Comparison of ENCODE assay signal across 8 cellular contexts in genomic region chr9:15295761-15296405, GRCh38. TPM values are rescaled to one million over a fixed set of nuclear protein-coding genes. Genes with fewer than 3 reads are reported as not detected.
DNase-seq lines count a peak whose midpoint lies in the region; ATAC-seq, FAIRE-seq and TF ChIP-seq lines count a peak whose summit lies in the region.

No MANE protein-coding gene starts in this region.

- H2AFZ ChIP-seq in hepatocyte = peak overlapping the region; percentile 29

- H3K27ac Mint-ChIP-seq in activated naive CD4-positive, alpha-beta T cell treated with anti-CD3 and anti-CD28 coated beads for 36 hours = peak overlapping the region; percentile 95
- peak overlapping the region; percentile 98 for H3K27ac Mint-ChIP-seq in activated naive CD8-positive, alpha-beta T cell treated with anti-CD3 and anti-CD28 coated beads, Interleukin-2, amount 10 ng/mL, durations not matched to agents 7 days and 5 days
- peak overlapping the region; percentile 77 for H3K27ac Mint-ChIP-seq in stimulated activated memory B cell treated with anti-CD40 and anti-IgM and Interleukin-4, amounts not matched to agents 10 μg/mL and 1 μg/mL and 100 μg/mL, for 72 hours

- H3K4me2 ChIP-seq in hepatocyte = peak overlapping the region; percentile 68

- intact Hi-C loops in activated naive CD4-positive, alpha-beta T cell treated with anti-CD3 and anti-CD28 coated beads for 36 hours (cut with micrococcal nuclease) = loop anchor here (1.0 to 10.0 kb wide), 5 partner anchors 18 to 971 kb away; partner anchors contain the start of gene ZDHHC21

- H3K9me3 Mint-ChIP-seq in activated naive CD4-positive, alpha-beta T cell treated with anti-CD3 and anti-CD28 coated beads for 36 hours = peaks cover 16% of the 10 kb centered on the region
- peaks cover 1% of the 10 kb centered on the region for H3K9me3 Mint-ChIP-seq in activated naive CD8-positive, alpha-beta T cell treated with anti-CD3 and anti-CD28 coated beads, Interleukin-2, amount 10 ng/mL, durations not matched to agents 7 days and 5 days
- peaks cover 5% of the 10 kb centered on the region for H3K9me3 Mint-ChIP-seq in stimulated activated memory B cell treated with anti-CD40 and anti-IgM and Interleukin-4, amounts not matched to agents 10 μg/mL and 1 μg/mL and 100 μg/mL, for 72 hours

- no peak for FAIRE-seq in HTR-8/SVneo (lab: Jason Lieb, UNC)

- ATAC-seq in activated naive CD8-positive, alpha-beta T cell treated with anti-CD3 and anti-CD28 coated beads, Interleukin-2, amount 10 ng/mL, durations not matched to agents 7 days and 5 days (ENCODE audit: low read depth) = peak; percentile 32
- ATAC-seq in stimulated activated memory B cell treated with anti-CD40 and anti-IgM and Interleukin-4, amounts not matched to agents 10 μg/mL and 1 μg/mL and 100 μg/mL, for 72 hours = peak; percentile 62
- ATAC-seq in GM21367 (IDR thresholded peaks at IDR 0.05; ENCODE audit: unreplicated experiment) = no peak

- no peaks in the 10 kb centered on the region for H3K36me3 ChIP-seq in hepatocyte (replicated peaks; ENCODE audit: insufficient read depth, low read depth)

- peaks cover 53% of the 10 kb centered on the region for H3K79me2 ChIP-seq in hepatocyte

- H3K4me3 ChIP-seq in hepatocyte = no peak overlapping the region

- H3K27me3 ChIP-seq in hepatocyte = no peaks in the 10 kb centered on the region

- no peak for TF ChIP-seq CTCF in hepatocyte (IDR thresholded peaks at IDR 0.05; ENCODE audit: poor library complexity)

- no peaks in the 10 kb centered on the region for H3K27me3 Mint-ChIP-seq in activated naive CD4-positive, alpha-beta T cell treated with anti-CD3 and anti-CD28 coated beads for 36 hours (ENCODE audit: low read depth)
- no peaks in the 10 kb centered on the region for H3K27me3 Mint-ChIP-seq in activated naive CD8-positive, alpha-beta T cell treated with anti-CD3 and anti-CD28 coated beads, Interleukin-2, amount 10 ng/mL, durations not matched to agents 7 days and 5 days
- no peaks in the 10 kb centered on the region for H3K27me3 Mint-ChIP-seq in stimulated activated memory B cell treated with anti-CD40 and anti-IgM and Interleukin-4, amounts not matched to agents 10 μg/mL and 1 μg/mL and 100 μg/mL, for 72 hours

- CTCF ChIA-PET in activated naive CD4-positive, alpha-beta T cell treated with anti-CD3 and anti-CD28 coated beads for 36 hours (lab: Charles Lee) = interaction anchor here (0.6 kb wide), 1 partner anchor 41 kb away, joined by 4 read pairs; no protein-coding TSS in a partner anchor

- peaks cover 36% of the 10 kb centered on the region for H3K36me3 Mint-ChIP-seq in activated naive CD4-positive, alpha-beta T cell treated with anti-CD3 and anti-CD28 coated beads for 36 hours (ENCODE audit: low read depth)
- H3K36me3 Mint-ChIP-seq in activated naive CD8-positive, alpha-beta T cell treated with anti-CD3 and anti-CD28 coated beads, Interleukin-2, amount 10 ng/mL, durations not matched to agents 7 days and 5 days = peaks cover 34% of the 10 kb centered on the region
- H3K36me3 Mint-ChIP-seq in stimulated activated memory B cell treated with anti-CD40 and anti-IgM and Interleukin-4, amounts not matched to agents 10 μg/mL and 1 μg/mL and 100 μg/mL, for 72 hours = peaks cover 11% of the 10 kb centered on the region

- H3K4me1 Mint-ChIP-seq in activated naive CD4-positive, alpha-beta T cell treated with anti-CD3 and anti-CD28 coated beads for 36 hours (ENCODE audit: low read depth) = peaks cover 86% of the 10 kb centered on the region
- H3K4me1 Mint-ChIP-seq in activated naive CD8-positive, alpha-beta T cell treated with anti-CD3 and anti-CD28 coated beads, Interleukin-2, amount 10 ng/mL, durations not matched to agents 7 days and 5 days = peaks cover 69% of the 10 kb centered on the region
- peaks cover 26% of the 10 kb centered on the region for H3K4me1 Mint-ChIP-seq in stimulated activated memory B cell treated with anti-CD40 and anti-IgM and Interleukin-4, amounts not matched to agents 10 μg/mL and 1 μg/mL and 100 μg/mL, for 72 hours

- 37% methylated on average over 4 of the region's 4 CpGs for WGBS in hepatocyte (ENCODE audit: low lambda C conversion rate, missing lambda C conversion rate)

- no peaks in the 10 kb centered on the region for H3K9me3 ChIP-seq in hepatocyte (ENCODE audit: low read depth)

- peaks cover 27% of the 10 kb centered on the region for H3K4me1 ChIP-seq in hepatocyte (ENCODE audit: insufficient read depth)

- H3K27ac ChIP-seq in hepatocyte = peak overlapping the region; percentile 72

- H3K4me3 Mint-ChIP-seq in activated naive CD4-positive, alpha-beta T cell treated with anti-CD3 and anti-CD28 coated beads for 36 hours = peak overlapping the region; percentile 63
- peak overlapping the region; percentile 79 for H3K4me3 Mint-ChIP-seq in activated naive CD8-positive, alpha-beta T cell treated with anti-CD3 and anti-CD28 coated beads, Interleukin-2, amount 10 ng/mL, durations not matched to agents 7 days and 5 days
- H3K4me3 Mint-ChIP-seq in stimulated activated memory B cell treated with anti-CD40 and anti-IgM and Interleukin-4, amounts not matched to agents 10 μg/mL and 1 μg/mL and 100 μg/mL, for 72 hours = peak overlapping the region; percentile 48

- H3K9me2 ChIP-seq in hepatocyte (replicated peaks; ENCODE audit: insufficient read depth) = no peaks in the 10 kb centered on the region

- H4K20me1 ChIP-seq in hepatocyte (ENCODE audit: insufficient read depth, poor library complexity, severe bottlenecking) = no peaks in the 10 kb centered on the region

- DNase-seq in activated naive CD4-positive, alpha-beta T cell treated with anti-CD3 and anti-CD28 coated beads for 36 hours = peak; percentile 40
- no peak for DNase-seq in activated naive CD4-positive, alpha-beta T cell treated with anti-CD3 and anti-CD28 coated beads, Interleukin-2, amount 50 U/mL, for 16 hours
- DNase-seq in HTR-8/SVneo (ENCODE audit: insufficient read length, low spot score) (peak; percentile 17), hepatocyte (ENCODE audit: low spot score) (peak; percentile 56), NCI-H510A treated with DMSO at 0.1 percent for 48 hours (lab: John Stamatoyannopoulos, UW) (no peak)
- peak; percentile 34 for DNase-seq in activated naive CD8-positive, alpha-beta T cell treated with anti-CD3 and anti-CD28 coated beads, Interleukin-2, amount 10 ng/mL, durations not matched to agents 7 days and 5 days

- POLR2A ChIA-PET in activated naive CD8-positive, alpha-beta T cell treated with anti-CD3 and anti-CD28 coated beads, Interleukin-2, amount 10 ng/mL, durations not matched to agents 7 days and 5 days (lab: Charles Lee) = interaction anchor here (6.1 to 8.7 kb wide), 2 partner anchors 11 to 15 kb away, joined by 57 to 79 read pairs; partner anchors contain the start of gene TTC39B

RNA-seq across cellular contexts. Expression of gene TTC39B, which starts 11.1 kb away (rescaled TPM):
- 10 to 100 TPM; 43.9 to 46.4 TPM for total RNA-seq in activated naive CD4-positive, alpha-beta T cell treated with anti-CD3 and anti-CD28 coated beads for 36 hours
- 10 to 100 TPM; 33.6 to 35.2 TPM for total RNA-seq in activated naive CD8-positive, alpha-beta T cell treated with anti-CD3 and anti-CD28 coated beads, Interleukin-2, amount 10 ng/mL, durations not matched to agents 7 days and 5 days
- 15.7 and 19.3 TPM in 2 replicates for total RNA-seq in hepatocyte
- 2.6 and 2.7 TPM in 2 replicates for polyA plus RNA-seq in hepatocyte

Comparison
In these comparisons a context has a peak if more than half of its experiments do, and no peak if none do; other contexts are left out.
1. DNase-seq: peak in activated naive CD4-positive, alpha-beta T cell treated with anti-CD3 and anti-CD28 coated beads for 36 hours (single experiment), HTR-8/SVneo (single experiment), activated naive CD8-positive, alpha-beta T cell treated with anti-CD3 and anti-CD28 coated beads, Interleukin-2, amount 10 ng/mL, durations not matched to agents 7 days and 5 days (single experiment) and hepatocyte (single experiment); none in activated naive CD4-positive, alpha-beta T cell treated with anti-CD3 and anti-CD28 coated beads, Interleukin-2, amount 50 U/mL, for 16 hours (single experiment) and NCI-H510A treated with DMSO at 0.1 percent for 48 hours (single experiment).
2. Peak in every context shown above with its lines, with median percentiles within 50 percentile points of each other: H3K27ac Mint-ChIP-seq and H3K4me3 Mint-ChIP-seq.